Comparison of ENCODE assay signal across 8 cellular contexts in genomic region chr2:143110759-143111428, GRCh38. TPM values are rescaled to one million over a fixed set of nuclear protein-coding genes. Genes with fewer than 3 reads are reported as not detected.
DNase-seq lines count a peak whose midpoint lies in the region; ATAC-seq lines count a peak whose summit lies in the region.

No MANE protein-coding gene starts in this region.

- H3K27me3 ChIP-seq in naive thymus-derived CD4-positive, alpha-beta T cell (ENCODE audit: control insufficient read depth in 2 of 2, insufficient read depth in 2 of 2, low read length in 2 of 2) = no peaks in the 10 kb centered on the region

- no peak overlapping the region for H3K27ac ChIP-seq in naive thymus-derived CD4-positive, alpha-beta T cell (ENCODE audit: low read depth, low read length)

- DNase-seq in COLO829 (ENCODE audit: low spot score) (peak; percentile 51), NCI-H82 (lab: John Stamatoyannopoulos, UW) (peak; percentile 87), epidermal melanocyte (ENCODE audit: insufficient read length, low spot score) (peak; percentile 69)
- peak; percentile 24 to 36 for DNase-seq in activated CD8-positive, alpha-beta memory T cell treated with anti-CD3 and anti-CD28 coated beads for 4 hours (ENCODE audit: low read depth in 2 of 2)
- peak; percentile 18 to 70 (median 61) for DNase-seq in naive thymus-derived CD4-positive, alpha-beta T cell
- DNase-seq in stimulated activated naive CD8-positive, alpha-beta T cell treated with anti-CD3 and anti-CD28 coated beads, Interleukin-15, Interleukin-2, amounts not matched to agents 100 U/mL and 50 U/mL, for 24 hours = peak; percentile 68

- peaks cover 9 to 45% (median 38%) of the 10 kb centered on the region in 7 donors for H3K4me1 Mint-ChIP-seq in naive thymus-derived CD4-positive, alpha-beta T cell

- H3K4me3 ChIP-seq in naive thymus-derived CD4-positive, alpha-beta T cell (ENCODE audit: low read length) = no peak overlapping the region

- H3K36me3 Mint-ChIP-seq in naive thymus-derived CD4-positive, alpha-beta T cell = no peaks in the 10 kb centered on the region

- ATAC-seq in GM19397 (IDR thresholded peaks at IDR 0.05; ENCODE audit: unreplicated experiment) (peak; percentile 60), HG03460 (IDR thresholded peaks at IDR 0.05; ENCODE audit: unreplicated experiment) (peak; percentile 93)
- peak; percentile 90 for ATAC-seq in naive thymus-derived CD4-positive, alpha-beta T cell
- peak; percentile 86 for ATAC-seq in stimulated activated naive CD8-positive, alpha-beta T cell treated with anti-CD3 and anti-CD28 coated beads, Interleukin-15, Interleukin-2, amounts not matched to agents 100 U/mL and 50 U/mL, for 24 hours

- H3K27ac Mint-ChIP-seq in naive thymus-derived CD4-positive, alpha-beta T cell = peak overlapping the region in 7 of 9 donors; percentile 17 to 83 (median 71)

- peaks cover 0 to 20% of the 10 kb centered on the region in 2 donors for H3K4me1 ChIP-seq in naive thymus-derived CD4-positive, alpha-beta T cell (ENCODE audit: control insufficient read depth in 2 of 2, insufficient read depth in 2 of 2, low read length in 2 of 2)

- H3K27me3 Mint-ChIP-seq in naive thymus-derived CD4-positive, alpha-beta T cell = peaks cover 0 to 7% (median 6%) of the 10 kb centered on the region in 5 donors

- H3K9me3 Mint-ChIP-seq in naive thymus-derived CD4-positive, alpha-beta T cell = peaks cover 0 to 2% (median 0%) of the 10 kb centered on the region in 11 donors

- H3K4me3 Mint-ChIP-seq in naive thymus-derived CD4-positive, alpha-beta T cell = peak overlapping the region in 4 of 10 donors; percentile 10 to 69 (median 60)

- CTCF ChIA-PET in naive thymus-derived CD4-positive, alpha-beta T cell (lab: Charles Lee) = interaction anchor here (0.6 to 5.6 kb wide), 32 partner anchors 8 to 313 kb away, joined by 3 to 79 read pairs (median 4); partner anchors contain the start of gene ARHGAP15

- intact Hi-C loops in naive thymus-derived CD4-positive, alpha-beta T cell (cut with micrococcal nuclease) = loop anchor here (1.0 to 2.0 kb wide), 7 partner anchors 18 to 171 kb away; partner anchors contain the start of gene ARHGAP15 (in 2 of the 2)

- POLR2A ChIA-PET in naive thymus-derived CD4-positive, alpha-beta T cell (lab: Charles Lee) = interaction anchor here (0.6 to 5.3 kb wide), 8 partner anchors 15 to 154 kb away, joined by 3 to 31 read pairs (median 6); partner anchors contain the start of gene ARHGAP15

- no peaks in the 10 kb centered on the region for H3K9me3 ChIP-seq in naive thymus-derived CD4-positive, alpha-beta T cell (ENCODE audit: control insufficient read depth in 2 of 3, low read length in 3 of 3)

- H3K36me3 ChIP-seq in naive thymus-derived CD4-positive, alpha-beta T cell (ENCODE audit: control insufficient read depth in 2 of 3, insufficient read depth in 3 of 3, low read length in 3 of 3) = no peaks in the 10 kb centered on the region

RNA-seq across cellular contexts. Expression of gene ARHGAP15, which starts 18.3 kb away (rescaled TPM):
- 100 to 1,000 TPM; 164 to 218 (median 183) TPM for total RNA-seq in naive thymus-derived CD4-positive, alpha-beta T cell
- polyA plus RNA-seq in naive thymus-derived CD4-positive, alpha-beta T cell = 100 to 1,000 TPM; 306 to 311 TPM

Comparison
In these comparisons a context has a peak if more than half of its experiments do, and no peak if none do; other contexts are left out.
1. DNase-seq: peak in every context shown above with its lines; median percentile 87 in NCI-H82; 69 in epidermal melanocyte; 68 in stimulated activated naive CD8-positive, alpha-beta T cell treated with anti-CD3 and anti-CD28 coated beads, Interleukin-15, Interleukin-2, amounts not matched to agents 100 U/mL and 50 U/mL, for 24 hours; 61 in naive thymus-derived CD4-positive, alpha-beta T cell; 51 in COLO829; 30 in activated CD8-positive, alpha-beta memory T cell treated with anti-CD3 and anti-CD28 coated beads for 4 hours.